Comparison of ENCODE assay signal across 9 cellular contexts in the genomic region with DNA sequence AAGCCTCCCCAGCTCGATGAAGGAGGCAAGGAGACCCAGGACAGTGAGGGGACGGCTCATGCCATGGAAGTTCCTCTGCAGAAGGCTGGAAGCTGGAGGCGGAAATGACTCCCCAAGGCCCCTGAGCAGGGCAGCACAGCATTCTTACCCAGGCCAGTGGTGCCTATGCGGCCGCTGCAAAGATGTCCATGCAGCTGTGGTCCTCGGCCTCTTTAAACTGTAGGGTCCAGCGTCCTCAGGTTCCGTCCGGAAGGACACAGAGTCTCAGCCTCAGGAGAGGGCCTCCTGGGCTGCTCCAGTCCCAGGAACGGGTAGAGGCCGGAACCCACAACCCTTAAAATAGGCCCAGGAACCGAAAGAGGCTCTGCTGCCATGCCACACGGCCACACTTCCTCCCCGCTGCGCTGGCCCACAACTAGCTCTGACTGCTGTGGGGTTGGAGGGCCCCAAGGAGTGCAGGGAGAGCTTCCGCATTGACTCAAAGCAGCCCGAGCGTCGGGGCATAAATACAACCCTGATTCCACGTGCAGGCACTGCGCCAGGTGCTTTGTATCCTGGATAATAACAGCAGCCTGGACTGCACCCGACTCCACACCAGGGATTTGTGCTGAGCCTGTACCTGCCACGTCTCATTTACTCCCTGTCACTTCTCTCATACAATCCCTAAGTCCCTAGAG. TPM values are rescaled to one million over a fixed set of nuclear protein-coding genes. Genes with fewer than 3 reads are reported as not detected.
DNase-seq lines count a peak whose midpoint lies in the region; ATAC-seq and TF ChIP-seq lines count a peak whose summit lies in the region.
"Had no signal": no experiment of that assay in that cellular context is flagged by ENCODE, and none has a peak within 500 bp of the region (broad histone marks: within the 10 kb centered on the region; RNA-seq: fewer than 3 reads in every experiment).

No MANE protein-coding gene starts in this region.

- POLR2A ChIA-PET in MCF 10A (lab: Yijun Ruan, JAX) = interaction anchor here (1.4 to 1.5 kb wide), 2 partner anchors 11 to 72 kb away, joined by 6 to 7 read pairs; partner anchors contain the start of gene NUP50
- POLR2A ChIA-PET in naive thymus-derived CD8-positive, alpha-beta T cell (lab: Charles Lee) = interaction anchor here (1.1 kb wide), 1 partner anchor 71 kb away, joined by 3 read pairs; the partner anchor contains the start of gene NUP50

- H3K79me2 ChIP-seq in mammary epithelial cell (ENCODE audit: insufficient read depth, low read length) = peaks cover 96% of the 10 kb centered on the region

- H2AFZ ChIP-seq in mammary epithelial cell (ENCODE audit: low read depth, low read length) = no peak overlapping the region

- H3K9ac ChIP-seq in mammary epithelial cell (ENCODE audit: insufficient read depth, low read length) = no peak overlapping the region

- BruUV-seq in MCF 10A (replicated peaks; lab: Mats Ljungman, UMichigan) (no TSS peak), mammary epithelial cell (replicated peaks; lab: Mats Ljungman, UMichigan) (no TSS peak)

- in situ Hi-C loops in mammary epithelial cell (cut with MboI; ENCODE audit: low sequenced_read_pairs in 2 of 2) = no loop called here

- peaks cover 38% of the 10 kb centered on the region for H3K4me1 ChIP-seq in mammary epithelial cell (ENCODE audit: insufficient read depth, low read length)
- H3K4me1 ChIP-seq in Peyer's patch = peaks cover 3 to 24% (median 12%) of the 10 kb centered on the region in 4 donors

- TF ChIP-seq CTCF in MCF 10A (IDR thresholded peaks at IDR 0.05; ENCODE audit: unreplicated experiment) (no peak), mammary epithelial cell (conservative IDR thresholded peaks at IDR 0.05 in 1 of 2, IDR thresholded peaks at IDR 0.05 in 1 of 2; ENCODE audit: extremely low read depth in 1 of 2, insufficient read depth in 1 of 2, low read depth in 1 of 2, low read length in 2 of 2) (no peak), Peyer's patch (IDR thresholded peaks at IDR 0.05) (no peak), progenitor cell of endocrine pancreas (IDR thresholded peaks at IDR 0.05; ENCODE audit: unreplicated experiment) (no peak), WERI-Rb-1 (IDR thresholded peaks at IDR 0.05; ENCODE audit: low read depth, low read length) (no peak)

- TF ChIP-seq POLR2A in Peyer's patch (IDR thresholded peaks at IDR 0.05) = no peak

- no peaks in the 10 kb centered on the region for H3K9me3 ChIP-seq in mammary epithelial cell (replicated peaks; ENCODE audit: insufficient read depth, low read length)
- H3K9me3 ChIP-seq in Peyer's patch = no peaks in the 10 kb centered on the region
- no peaks in the 10 kb centered on the region for H3K9me3 ChIP-seq in WERI-Rb-1 (ENCODE audit: severe bottlenecking)

- H3K27ac ChIP-seq in mammary epithelial cell (ENCODE audit: insufficient read depth, low read depth, low read length) (no peak overlapping the region), Peyer's patch (peak overlapping the region in 3 of 4 donors; percentile 26 to 78 (median 40)), WERI-Rb-1 (no peak overlapping the region)

- intact Hi-C loops in MCF 10A (cut with micrococcal nuclease) = no loop called here
- intact Hi-C loops in mammary epithelial cell (cut with micrococcal nuclease) = no loop called here

- H3K4me2 ChIP-seq in mammary epithelial cell (ENCODE audit: insufficient read depth, low read depth, low read length) = no peak overlapping the region

- H3K36me3 ChIP-seq in mammary epithelial cell (ENCODE audit: insufficient read depth, low read length) (peaks cover 7% of the 10 kb centered on the region), Peyer's patch (peaks cover 0 to 10% (median 0%) of the 10 kb centered on the region in 3 donors), WERI-Rb-1 (no peaks in the 10 kb centered on the region; the same call in 1 of the 2 replicates)

- H3K27me3 ChIP-seq in mammary epithelial cell (ENCODE audit: insufficient read depth, low read length) (no peaks in the 10 kb centered on the region), Peyer's patch (no peaks in the 10 kb centered on the region), WERI-Rb-1 (ENCODE audit: insufficient read depth, low read depth, severe bottlenecking) (no peaks in the 10 kb centered on the region)

- H3K27ac Mint-ChIP-seq in MCF 10A (ENCODE audit: low read depth, unreplicated experiment) = peak overlapping the region; percentile 59
- peak overlapping the region in 7 of 10 donors; percentile 15 to 87 (median 73) for H3K27ac Mint-ChIP-seq in naive thymus-derived CD8-positive, alpha-beta T cell
- H3K27ac Mint-ChIP-seq in progenitor cell of endocrine pancreas = no peak overlapping the region

- WGBS in mammary epithelial cell (ENCODE audit: low coverage, missing lambda C conversion rate) = 93% methylated on average over 16 of the region's 23 CpGs

- H3K4me1 Mint-ChIP-seq in MCF 10A (ENCODE audit: insufficient read depth, unreplicated experiment) (peaks cover 7% of the 10 kb centered on the region), progenitor cell of endocrine pancreas (ENCODE audit: low read depth) (peaks cover 6% of the 10 kb centered on the region)
- peaks cover 19 to 82% (median 59%) of the 10 kb centered on the region in 4 donors for H3K4me1 Mint-ChIP-seq in naive thymus-derived CD8-positive, alpha-beta T cell

- no peaks in the 10 kb centered on the region for H4K20me1 ChIP-seq in mammary epithelial cell (ENCODE audit: insufficient read depth, low read length)

- no peak overlapping the region for H3K4me3 ChIP-seq in mammary epithelial cell (replicated peaks in 1 of 3; ENCODE audit: insufficient read depth in 1 of 3, low read depth in 2 of 3, low read length in 3 of 3)
- H3K4me3 ChIP-seq in Peyer's patch = no peak overlapping the region
- H3K4me3 ChIP-seq in WERI-Rb-1 (ENCODE audit: low read depth, low read length) = no peak overlapping the region

- no peaks in the 10 kb centered on the region for H3K27me3 Mint-ChIP-seq in MCF 10A (ENCODE audit: insufficient read depth, unreplicated experiment)
- no peaks in the 10 kb centered on the region for H3K27me3 Mint-ChIP-seq in naive thymus-derived CD8-positive, alpha-beta T cell
- no peaks in the 10 kb centered on the region for H3K27me3 Mint-ChIP-seq in progenitor cell of endocrine pancreas

- DNase-seq in MCF 10A (ENCODE audit: unreplicated experiment) = no peak
- DNase-seq in mammary epithelial cell = no peak
- DNase-seq in Peyer's patch = peak in 2 of 3 donors; percentile 77 to 86
- DNase-seq in naive thymus-derived CD8-positive, alpha-beta T cell = peak in 4 of 10 donors; percentile 10 to 71 (median 35)
- no peak for DNase-seq in progenitor cell of endocrine pancreas (ENCODE audit: low spot score, unreplicated experiment)
- no peak for DNase-seq in WERI-Rb-1
- DNase-seq in NCI-H1048 (lab: John Stamatoyannopoulos, UW) = no peak

- dilution Hi-C loops in mammary epithelial cell (cut with HindIII; ENCODE audit: low sequenced_read_pairs) = no loop called here

- H3K36me3 Mint-ChIP-seq in MCF 10A (ENCODE audit: insufficient read depth, unreplicated experiment) (peaks cover 6% of the 10 kb centered on the region), progenitor cell of endocrine pancreas (ENCODE audit: insufficient read depth) (peaks cover 1% of the 10 kb centered on the region)
- peaks cover 0 to 11% (median 4%) of the 10 kb centered on the region in 3 donors for H3K36me3 Mint-ChIP-seq in naive thymus-derived CD8-positive, alpha-beta T cell

- H3K4me3 Mint-ChIP-seq in MCF 10A (ENCODE audit: unreplicated experiment) (no peak overlapping the region), progenitor cell of endocrine pancreas (ENCODE audit: low read depth) (no peak overlapping the region)
- H3K4me3 Mint-ChIP-seq in naive thymus-derived CD8-positive, alpha-beta T cell = peak overlapping the region in 9 of 10 donors; percentile 6 to 72 (median 56)

- CTCF ChIA-PET in MCF 10A (lab: Yijun Ruan, JAX) = no interaction called here
- CTCF ChIA-PET in mammary epithelial cell (lab: Charles Lee; ENCODE audit: low non-redundant PET) = no interaction called here

- ATAC-seq in HG02938 (IDR thresholded peaks at IDR 0.05; ENCODE audit: unreplicated experiment) = peak; percentile 74
- ATAC-seq in naive thymus-derived CD8-positive, alpha-beta T cell = peak; percentile 68 to 73

- H3K9me3 Mint-ChIP-seq in MCF 10A (ENCODE audit: unreplicated experiment) (no peaks in the 10 kb centered on the region), progenitor cell of endocrine pancreas (ENCODE audit: low read depth) (no peaks in the 10 kb centered on the region)
- no peaks in the 10 kb centered on the region for H3K9me3 Mint-ChIP-seq in naive thymus-derived CD8-positive, alpha-beta T cell

RNA-seq across cellular contexts. Expression of gene KIAA0930, which starts 5.5 kb away (rescaled TPM):
- total RNA-seq in MCF 10A (2022) (61.9 and 63.4 TPM in 2 replicates), mammary epithelial cell (100 to 1,000 TPM; 164 to 199 TPM), Peyer's patch (10 to 100 TPM; 21.2 to 41.3 (median 27.8) TPM), progenitor cell of endocrine pancreas (44.1 and 45.3 TPM in 2 replicates)
- 175 TPM for polyA plus RNA-seq in mammary epithelial cell
- polyA minus RNA-seq in mammary epithelial cell = 219 TPM
- total RNA-seq in naive thymus-derived CD8-positive, alpha-beta T cell = 10 to 100 TPM; 28.5 to 29.1 TPM
- polyA plus RNA-seq in naive thymus-derived CD8-positive, alpha-beta T cell = 1 to 10 TPM in 2 of 3 donors, under 1 TPM in 1; 0.87 to 2.9 (median 2.6) TPM

RNA-seq across cellular contexts. Expression of gene UPK3A, which starts 49.5 kb away (rescaled TPM):
- total RNA-seq in MCF 10A (2022) = not detected in 2 replicates
- not detected for total RNA-seq in mammary epithelial cell
- polyA plus RNA-seq in mammary epithelial cell = not detected
- not detected for polyA minus RNA-seq in mammary epithelial cell
- 1 to 10 TPM in 1 of 4 donors, not detected in 3; 4.0 TPM for total RNA-seq in Peyer's patch
- not detected for total RNA-seq in naive thymus-derived CD8-positive, alpha-beta T cell
- not detected for polyA plus RNA-seq in naive thymus-derived CD8-positive, alpha-beta T cell
- total RNA-seq in progenitor cell of endocrine pancreas = 0.57 and 1.9 TPM in 2 replicates
- total RNA-seq: Daoy had no signal

Comparison
In these comparisons a context has a peak if more than half of its experiments do, and no peak if none do; other contexts are left out.
1. DNase-seq: peak in Peyer's patch (2 of 3); none in MCF 10A (single experiment), mammary epithelial cell (single experiment), progenitor cell of endocrine pancreas (single experiment), WERI-Rb-1 (single experiment) and NCI-H1048 (single experiment).
2. H3K4me3 Mint-ChIP-seq: peak in naive thymus-derived CD8-positive, alpha-beta T cell (9 of 10); none in MCF 10A (single experiment) and progenitor cell of endocrine pancreas (single experiment).
3. H3K27ac ChIP-seq: peak in Peyer's patch (3 of 4); none in mammary epithelial cell (single experiment) and WERI-Rb-1 (single experiment).